In genomic region chr3:10405816-10406215, GRCh38 we compare ENCODE assay signal across 11 cellular contexts.
"Had no signal": no experiment of that assay in that cellular context is flagged by ENCODE, and none has a peak within 500 bp of the region (broad histone marks: within the 10 kb centered on the region; RNA-seq: fewer than 3 reads in every experiment).

No MANE protein-coding gene starts in this region.

- H3K4me2 ChIP-seq: KMS-11 had no signal

- DNase-seq: GM23248, GOT3, H9, HCEC 1CT, HFFc6, IMR-90, Karpas-422, KBM-7 had no signal

- H3K9ac ChIP-seq: GM23248, KMS-11 had no signal

- H3K4me3 ChIP-seq: GM23248 had no signal

- H2AFZ ChIP-seq: GM23248 had no signal

- FAIRE-seq: H54 had no signal

- H3K27ac ChIP-seq: GM23248, HL-60, KMS-11 had no signal
